Comparison of ENCODE assay signal across 20 cellular contexts in the genomic region with DNA sequence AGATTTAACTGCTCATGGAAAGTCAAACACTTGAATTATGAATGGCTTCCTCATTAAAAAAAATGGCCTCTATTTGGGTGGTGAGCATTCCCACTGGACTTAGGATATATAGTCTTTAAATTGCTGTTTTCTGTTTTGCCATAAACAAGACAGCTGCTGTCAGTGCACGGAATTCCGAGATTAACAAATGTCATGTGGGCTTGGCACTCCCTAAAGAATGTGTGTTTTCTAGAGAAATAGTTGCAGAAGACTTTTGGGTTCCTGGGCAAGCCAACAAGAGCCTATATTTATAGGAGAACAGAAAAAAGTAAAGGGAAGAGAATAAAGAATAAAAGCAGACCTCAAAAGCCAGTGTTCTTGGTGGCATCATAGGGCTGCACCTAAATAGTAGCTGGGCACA.
"Had no signal": no experiment of that assay in that cellular context is flagged by ENCODE, and none has a peak within 500 bp of the region (broad histone marks: within the 10 kb centered on the region; RNA-seq: fewer than 3 reads in every experiment).

No MANE protein-coding gene starts in this region.

- H3K79me2 ChIP-seq: hepatocyte had no signal

- H3K27ac ChIP-seq: colonic mucosa, esophagus squamous epithelium, foreskin keratinocyte, hepatocyte, skin epidermis, stomach, thoracic aorta had no signal

- H3K9me3 ChIP-seq: colonic mucosa, esophagus squamous epithelium, stomach, thoracic aorta had no signal

- DNase-seq: colonic mucosa; dermis blood vessel endothelial cell; esophagus squamous epithelium; head of caudate nucleus; kidney; left colon; left ventricle myocardium superior; mesendoderm; natural killer cell; posterior cingulate gyrus; stimulated activated CD4-positive, alpha-beta T cell treated with anti-CD3 and anti-CD28 coated beads, Interleukin-12 subunit alpha, Interleukin-12 subunit beta, amount 100 ng/mL, for 4 hours; stimulated activated naive CD4-positive, alpha-beta T cell; stomach; substantia nigra had no signal

- H3K27me3 ChIP-seq: colonic mucosa, foreskin keratinocyte, hepatocyte had no signal

- H3K4me2 ChIP-seq: hepatocyte had no signal

- H3K4me3 ChIP-seq: colonic mucosa, esophagus squamous epithelium, hepatocyte, lung, skin epidermis, stomach, thoracic aorta had no signal

- H3K36me3 ChIP-seq: colonic mucosa, esophagus squamous epithelium, stomach, thoracic aorta had no signal

- ATAC-seq: left colon, left ventricle myocardium superior, natural killer cell, sciatic nerve had no signal

- H3K4me1 ChIP-seq: colonic mucosa, esophagus squamous epithelium, stomach had no signal

- H2AFZ ChIP-seq: hepatocyte had no signal
